ENCODE assay signal across 17 cellular contexts in the genomic region with DNA sequence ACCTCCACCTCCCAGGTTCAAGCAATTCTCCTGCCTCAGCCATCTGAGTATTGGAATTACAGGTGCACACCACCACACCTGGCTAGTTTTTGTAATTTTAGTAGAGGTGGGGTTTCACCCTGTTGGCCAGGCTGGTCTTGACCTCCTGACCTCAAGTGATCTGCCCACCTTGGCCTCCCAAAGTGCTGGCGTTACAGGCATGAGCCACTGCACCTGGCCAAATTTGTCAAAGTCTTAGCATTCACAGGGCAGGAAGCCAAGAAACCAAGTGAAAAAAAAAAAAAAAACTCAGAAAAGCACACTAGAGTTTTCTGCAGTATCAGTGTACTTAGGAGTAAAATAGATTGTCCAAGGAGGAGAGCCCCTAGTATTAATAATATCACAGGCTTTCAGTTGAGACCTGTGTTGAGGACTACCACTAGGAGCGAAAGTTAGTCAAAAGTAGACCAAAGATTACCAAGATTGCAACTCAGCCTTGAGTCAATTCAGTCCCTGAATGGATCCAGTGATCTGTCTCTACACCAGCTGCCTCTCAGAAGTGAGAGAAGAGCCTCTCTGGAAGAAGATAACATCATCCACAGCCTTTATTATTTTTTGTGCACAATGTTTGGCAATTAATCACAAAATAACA.
DNase-seq lines count a peak whose midpoint lies in the region; ATAC-seq, FAIRE-seq and TF ChIP-seq lines count a peak whose summit lies in the region.
"Had no signal": no experiment of that assay in that cellular context is flagged by ENCODE, and none has a peak within 500 bp of the region (broad histone marks: within the 10 kb centered on the region; RNA-seq: fewer than 3 reads in every experiment).

No MANE protein-coding gene starts in this region.

- peak overlapping the region; percentile 46 for H3K4me3 ChIP-seq in OCI-LY3 (ENCODE audit: low read length)
- H3K4me3 ChIP-seq: hepatocyte, stomach, vagina had no signal

- H3K36me3 ChIP-seq in OCI-LY3 (replicated peaks; ENCODE audit: low read depth, low read length): no peaks in the 10 kb centered on the region
- H3K36me3 ChIP-seq: vagina had no signal

- H3K27ac ChIP-seq in OCI-LY3 (ENCODE audit: low read length): peak overlapping the region; percentile 81
- H3K27ac ChIP-seq: hepatocyte, stomach, vagina had no signal

- DNase-seq in GM12892 (ENCODE audit: insufficient read length): no peak
- DNase-seq in NCI-H1930 (lab: John Stamatoyannopoulos, UW): no peak
- DNase-seq in NCI-H2227 treated with DMSO at 0.1 percent for 48 hours (lab: John Stamatoyannopoulos, UW): no peak
- no peak for DNase-seq in NCI-H146 (lab: John Stamatoyannopoulos, UW)
- DNase-seq: activated B cell treated with CpG ODN at 0.5 μM for 24 hours; caudate nucleus; effector memory CD4-positive, alpha-beta T cell; IMR-90; kidney glomerular epithelial cell; stomach had no signal

- no peaks in the 10 kb centered on the region for H4K20me1 ChIP-seq in OCI-LY3 (ENCODE audit: insufficient read depth, low read length)

- H3K9me3 ChIP-seq in OCI-LY3 (ENCODE audit: insufficient read depth, low read length): no peaks in the 10 kb centered on the region
- H3K9me3 ChIP-seq: stomach, vagina had no signal

- no peak overlapping the region for H2AFZ ChIP-seq in OCI-LY3 (ENCODE audit: low read depth, low read length)
- H2AFZ ChIP-seq: hepatocyte had no signal

- ATAC-seq in GM19351 (IDR thresholded peaks at IDR 0.05; ENCODE audit: unreplicated experiment) (peak; percentile 95), HG02798 (IDR thresholded peaks at IDR 0.05; ENCODE audit: poor library complexity, unreplicated experiment) (peak; percentile 61), HG03175 (IDR thresholded peaks at IDR 0.05; ENCODE audit: unreplicated experiment) (no peak)

- peaks cover 42% of the 10 kb centered on the region for H3K4me1 ChIP-seq in OCI-LY3 (ENCODE audit: low read length)
- H3K4me1 ChIP-seq: stomach, vagina had no signal

- no peak for TF ChIP-seq POLR2A in GM12892 (IDR thresholded peaks at IDR 0.05; ENCODE audit: low read depth, low read length)

- no peaks in the 10 kb centered on the region for H3K79me2 ChIP-seq in OCI-LY3 (ENCODE audit: low read length)
- H3K79me2 ChIP-seq: hepatocyte had no signal

- peak overlapping the region; percentile 59 for H3K4me2 ChIP-seq in OCI-LY3 (ENCODE audit: low read length)
- H3K4me2 ChIP-seq: hepatocyte had no signal

- no peak for TF ChIP-seq CTCF in OCI-LY3 (IDR thresholded peaks at IDR 0.05; ENCODE audit: low read depth, low read length)

- peak; percentile 76 for FAIRE-seq in GM12892 (lab: Jason Lieb, UNC)
- FAIRE-seq: H54 had no signal

- H3K9ac ChIP-seq in OCI-LY3 (ENCODE audit: low read length): peak overlapping the region; percentile 33; the same call in 1 of the 2 replicates

- no peaks in the 10 kb centered on the region for H3K27me3 ChIP-seq in OCI-LY3 (ENCODE audit: low read depth, low read length)
- H3K27me3 ChIP-seq: hepatocyte, stomach, vagina had no signal
